ENCODE assay signal across 1 cellular context in genomic region chr20:50731930-50732690, GRCh38.
TF ChIP-seq lines count a peak whose summit lies in the region.

No MANE protein-coding gene starts in this region.

TF ChIP-seq in HepG2, 621 proteins besides CTCF, POLR2A, EP300 and RAD21 (continued from another document and continues in another):
- no peak for TF ChIP-seq ZBTB43 (CRISPR knock-in tag; conservative IDR thresholded peaks at IDR 0.05)
- no peak for TF ChIP-seq SETDB1 (CRISPR knock-in tag; IDR thresholded peaks at IDR 0.05; ENCODE audit: borderline replicate concordance)
- no peak for TF ChIP-seq MXD3 (CRISPR knock-in tag; IDR thresholded peaks at IDR 0.05)
- TF ChIP-seq SRSF9 (IDR thresholded peaks at IDR 0.05; ENCODE audit: borderline replicate concordance, insufficient read depth, low read depth, low read length, poor library complexity, severe bottlenecking): no peak
- no peak for TF ChIP-seq ZFP41 (CRISPR knock-in tag; IDR thresholded peaks at IDR 0.05; ENCODE audit: borderline replicate concordance)
- peak; percentile 50 for TF ChIP-seq TEAD3 (CRISPR knock-in tag; optimal IDR thresholded peaks at IDR 0.05; ENCODE audit: borderline replicate concordance)
- TF ChIP-seq MAFF (IDR thresholded peaks at IDR 0.05; ENCODE audit: low read depth, low read length): no peak
- no peak for TF ChIP-seq CCAR2 (optimal IDR thresholded peaks at IDR 0.05; ENCODE audit: low read depth, low read length)
- TF ChIP-seq MLX (CRISPR knock-in tag; IDR thresholded peaks at IDR 0.05): no peak
- TF ChIP-seq ZNF501 (CRISPR knock-in tag; IDR thresholded peaks at IDR 0.05): no peak
- no peak for TF ChIP-seq GATAD1 (CRISPR knock-in tag; IDR thresholded peaks at IDR 0.05)
- TF ChIP-seq TRAFD1 (CRISPR knock-in tag; IDR thresholded peaks at IDR 0.05; ENCODE audit: borderline replicate concordance): no peak
- TF ChIP-seq CAMTA2 (CRISPR knock-in tag; IDR thresholded peaks at IDR 0.05; ENCODE audit: borderline replicate concordance): no peak
- TF ChIP-seq ZMAT5 (CRISPR knock-in tag; IDR thresholded peaks at IDR 0.05; ENCODE audit: borderline replicate concordance, low read depth): no peak
- peak; percentile 20; the same call in 1 of the 2 replicates for TF ChIP-seq KMT2A (CRISPR knock-in tag; IDR thresholded peaks at IDR 0.05)
- no peak for TF ChIP-seq AHR (CRISPR knock-in tag; IDR thresholded peaks at IDR 0.05)
- TF ChIP-seq NCOR1 (IDR thresholded peaks at IDR 0.05; ENCODE audit: borderline replicate concordance, low read length): no peak
- TF ChIP-seq ETV6 (CRISPR knock-in tag; conservative IDR thresholded peaks at IDR 0.05): no peak
- TF ChIP-seq GFI1 (CRISPR knock-in tag; IDR thresholded peaks at IDR 0.05; ENCODE audit: borderline replicate concordance): no peak
- no peak for TF ChIP-seq KDM1A (CRISPR knock-in tag; IDR thresholded peaks at IDR 0.05)
- TF ChIP-seq ZNF782 (CRISPR knock-in tag; IDR thresholded peaks at IDR 0.05; ENCODE audit: borderline replicate concordance): no peak
- TF ChIP-seq HOXA7 (CRISPR knock-in tag; IDR thresholded peaks at IDR 0.05): no peak
- no peak for TF ChIP-seq ZNF30 (CRISPR knock-in tag; IDR thresholded peaks at IDR 0.05)
- no peak; the same call in 1 of the 2 replicates for TF ChIP-seq KDM2A (CRISPR knock-in tag; IDR thresholded peaks at IDR 0.05; ENCODE audit: borderline replicate concordance, low read depth)
- no peak for TF ChIP-seq RFX3 (CRISPR knock-in tag; IDR thresholded peaks at IDR 0.05)
- TF ChIP-seq HNF1B (CRISPR knock-in tag; IDR thresholded peaks at IDR 0.05): peak; percentile 16; the same call in 1 of the 2 replicates
- TF ChIP-seq ZBTB7B (CRISPR knock-in tag; IDR thresholded peaks at IDR 0.05): no peak
- TF ChIP-seq ZNF672 (CRISPR knock-in tag; IDR thresholded peaks at IDR 0.05): no peak
- TF ChIP-seq ZNF589 (CRISPR knock-in tag; conservative IDR thresholded peaks at IDR 0.05): no peak
- TF ChIP-seq TCF12 (IDR thresholded peaks at IDR 0.05): no peak
- TF ChIP-seq TCF12 (CRISPR knock-in tag; IDR thresholded peaks at IDR 0.05): peak; percentile 4; the same call in 1 of the 2 replicates
- no peak for TF ChIP-seq ZNF709 (CRISPR knock-in tag; IDR thresholded peaks at IDR 0.05)
- TF ChIP-seq KDM6A (CRISPR knock-in tag; IDR thresholded peaks at IDR 0.05; ENCODE audit: low read depth): no peak
- TF ChIP-seq MAFK (conservative IDR thresholded peaks at IDR 0.05 in 1 of 2, IDR thresholded peaks at IDR 0.05 in 1 of 2; ENCODE audit: low read length in 2 of 2): no peak
- no peak for TF ChIP-seq TCF7 (IDR thresholded peaks at IDR 0.05; ENCODE audit: low read depth)
- no peak for TF ChIP-seq ZNF776 (CRISPR knock-in tag; IDR thresholded peaks at IDR 0.05)
- TF ChIP-seq ARID2 (CRISPR knock-in tag; IDR thresholded peaks at IDR 0.05; ENCODE audit: borderline replicate concordance): peak; percentile 76; the same call in 1 of the 2 replicates
- no peak for TF ChIP-seq FOXA1 (IDR thresholded peaks at IDR 0.05)
- TF ChIP-seq FOXA1 (CRISPR knock-in tag; IDR thresholded peaks at IDR 0.05): no peak
- no peak for TF ChIP-seq BATF2 (CRISPR knock-in tag; IDR thresholded peaks at IDR 0.05)
- TF ChIP-seq HNRNPLL (IDR thresholded peaks at IDR 0.05; ENCODE audit: low read depth, low read length, poor library complexity, severe bottlenecking): no peak
- TF ChIP-seq ZHX1 (CRISPR knock-in tag; IDR thresholded peaks at IDR 0.05; ENCODE audit: low read depth): no peak
- no peak for TF ChIP-seq AKAP8 (CRISPR knock-in tag; IDR thresholded peaks at IDR 0.05)
- no peak for TF ChIP-seq ZBTB14 (CRISPR knock-in tag; IDR thresholded peaks at IDR 0.05)
- TF ChIP-seq ZNF180 (CRISPR knock-in tag; IDR thresholded peaks at IDR 0.05; ENCODE audit: borderline replicate concordance, low read depth): no peak
- TF ChIP-seq GRHL1 (CRISPR knock-in tag; conservative IDR thresholded peaks at IDR 0.05): no peak
- no peak for TF ChIP-seq ZKSCAN5 (CRISPR knock-in tag; IDR thresholded peaks at IDR 0.05)
- 0 out of 2 replicates have a peak, but pooled peaks have one; percentile 5 for TF ChIP-seq PPARG (CRISPR knock-in tag; conservative IDR thresholded peaks at IDR 0.05)
- TF ChIP-seq TRIM22 (IDR thresholded peaks at IDR 0.05): no peak
- no peak; the same call in 1 of the 2 replicates for TF ChIP-seq ZBTB1 (CRISPR knock-in tag; IDR thresholded peaks at IDR 0.05; ENCODE audit: borderline replicate concordance)
- no peak for TF ChIP-seq HDAC6 (IDR thresholded peaks at IDR 0.05; ENCODE audit: low read depth, low read length)
- TF ChIP-seq NRL (CRISPR knock-in tag; IDR thresholded peaks at IDR 0.05; ENCODE audit: borderline replicate concordance): no peak
- TF ChIP-seq ZNF563 (CRISPR knock-in tag; IDR thresholded peaks at IDR 0.05): no peak
- no peak for TF ChIP-seq HOXA3 (CRISPR knock-in tag; IDR thresholded peaks at IDR 0.05)
- no peak for TF ChIP-seq ZNF75D (CRISPR knock-in tag; IDR thresholded peaks at IDR 0.05; ENCODE audit: borderline replicate concordance)
- no peak; the same call in 1 of the 2 replicates for TF ChIP-seq ZBTB44 (CRISPR knock-in tag; IDR thresholded peaks at IDR 0.05)
